Comparison of ENCODE assay signal across 9 cellular contexts in the genomic region with DNA sequence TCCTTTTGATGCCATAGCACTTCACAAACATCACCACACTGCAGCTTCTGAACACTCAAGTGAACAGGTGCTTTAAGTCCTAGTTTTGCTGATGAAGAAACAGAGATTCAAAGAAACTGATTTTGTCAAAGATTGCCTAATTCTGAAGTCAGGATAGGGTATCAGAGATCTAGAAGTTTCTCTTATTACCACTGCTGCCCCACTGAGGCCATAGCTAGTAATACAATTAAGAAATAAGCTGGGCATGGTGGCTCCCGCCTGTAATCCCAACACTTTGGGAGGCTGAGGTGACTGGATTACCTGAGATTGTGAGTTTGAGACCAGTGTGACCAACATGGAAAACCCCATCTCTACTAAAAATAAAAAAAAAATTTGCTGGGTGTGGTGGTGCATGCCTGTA.
A peak's percentile ranks its signal among the peaks of the same experiment; 100 is the strongest.
DNase-seq lines count a peak whose midpoint lies in the region; ATAC-seq and TF ChIP-seq lines count a peak whose summit lies in the region.
"Had no signal": no experiment of that assay in that cellular context is flagged by ENCODE, and none has a peak within 500 bp of the region (broad histone marks: within the 10 kb centered on the region; RNA-seq: fewer than 3 reads in every experiment).

No MANE protein-coding gene starts in this region.

- WGBS in body of pancreas, 2 donors = 53 to 59% methylated on average over 1 of the region's 1 CpG

- no peak overlapping the region for H3K27ac ChIP-seq in body of pancreas

- in situ Hi-C loops in GM13976 (cut with MboI; ENCODE audit: low sequenced_read_pairs, unreplicated experiment) = no loop called here

- intact Hi-C loops in body of pancreas (cut with DNase I) = no loop called here

- H3K9me3 ChIP-seq in body of pancreas = no peaks in the 10 kb centered on the region

- TF ChIP-seq CTCF in body of pancreas (IDR thresholded peaks at IDR 0.05) = peak in 4 of 7 experiments; percentile 10 to 29 (median 15)
- peak; percentile 23 for TF ChIP-seq CTCF in retinal pigment epithelial cell (conservative IDR thresholded peaks at IDR 0.05; ENCODE audit: low read depth, low read length)
- no peak for TF ChIP-seq CTCF in GM13976 (IDR thresholded peaks at IDR 0.05; ENCODE audit: borderline replicate concordance, control extremely low read depth, extremely low read depth, insufficient read depth, missing control alignments)

- no peaks in the 10 kb centered on the region for H3K36me3 ChIP-seq in body of pancreas (replicated peaks in 1 of 2; ENCODE audit: insufficient read depth in 1 of 2, low read depth in 2 of 2)

- no peak overlapping the region for H3K4me3 ChIP-seq in body of pancreas
- no peak overlapping the region for H3K4me3 ChIP-seq in retinal pigment epithelial cell (ENCODE audit: low read length)

- no peak for ATAC-seq in body of pancreas

- no peaks in the 10 kb centered on the region for H3K27me3 ChIP-seq in body of pancreas

- H3K4me1 ChIP-seq in body of pancreas = no peaks in the 10 kb centered on the region

- DNase-seq in NOMO-1 treated with DMSO at 0.1 percent for 48 hours (lab: John Stamatoyannopoulos, UW; ENCODE audit: unreplicated experiment) (peak; percentile 7), NOMO-1 treated with dmso at 0.1 percent for 144 hours (lab: John Stamatoyannopoulos, UW; ENCODE audit: unreplicated experiment) (no peak), HT-29 (ENCODE audit: low spot score) (peak; percentile 14), body of pancreas (peak in 2 of 4 donors; percentile 3 to 12), retinal pigment epithelial cell (ENCODE audit: low read depth) (no peak), GM13976 (ENCODE audit: low spot score) (no peak), GM19240 (ENCODE audit: insufficient read length, low spot score) (no peak), iPS-NIHi7 (ENCODE audit: extremely low spot score) (no peak)
- DNase-seq: activated CD8-positive, alpha-beta memory T cell treated with anti-CD3 and anti-CD28 coated beads for 24 hours had no signal

- TF ChIP-seq POLR2A in body of pancreas (IDR thresholded peaks at IDR 0.05) = no peak

Comparison
In these comparisons a context has a peak if more than half of its experiments do, and no peak if none do; other contexts are left out.
1. DNase-seq: peak in NOMO-1 treated with DMSO at 0.1 percent for 48 hours (single experiment) and HT-29 (single experiment); none in NOMO-1 treated with dmso at 0.1 percent for 144 hours (single experiment), retinal pigment epithelial cell (single experiment), GM13976 (single experiment), GM19240 (single experiment) and iPS-NIHi7 (single experiment).